ENCODE assay signal across 1 cellular context in the genomic region with DNA sequence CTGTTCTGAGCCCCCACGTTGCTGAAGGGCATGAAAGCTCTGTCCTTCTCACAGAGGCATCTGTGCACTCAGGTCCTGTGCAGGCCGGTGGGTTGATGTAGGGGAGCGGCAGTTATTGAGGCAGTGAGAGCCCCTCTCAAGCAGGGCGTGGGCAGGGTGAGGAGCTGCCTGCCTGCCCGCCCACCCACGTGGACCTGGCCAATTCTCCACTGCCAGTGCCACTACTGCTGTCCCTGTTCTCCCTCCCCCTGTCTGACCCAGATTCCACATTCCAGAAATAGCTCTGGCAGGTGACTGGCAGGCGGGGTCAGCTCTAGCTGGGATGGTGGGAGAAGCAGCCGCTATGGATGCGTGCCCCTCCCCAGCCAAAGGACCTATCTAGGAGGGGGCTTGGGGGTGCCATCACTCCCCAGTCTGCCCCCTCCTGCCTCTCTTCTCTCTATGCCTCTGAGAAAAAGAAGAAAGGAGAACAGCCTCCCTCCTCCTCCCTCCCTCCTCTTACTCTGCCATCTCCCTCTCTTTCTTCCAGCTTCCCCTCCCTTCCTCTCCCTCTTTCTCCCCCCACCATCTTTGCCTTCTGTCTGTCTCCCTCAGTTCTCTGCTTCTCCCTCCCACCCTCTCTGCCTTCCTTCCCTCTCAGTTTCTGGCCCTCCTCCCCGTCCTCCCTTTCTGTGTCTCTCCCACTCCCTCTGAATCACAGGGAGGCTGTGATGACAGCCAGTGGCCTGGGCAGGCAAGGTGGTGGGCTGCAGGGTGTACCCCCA.
TF ChIP-seq lines count a peak whose summit lies in the region.

No MANE protein-coding gene starts in this region.

TF ChIP-seq in HepG2, 621 proteins besides CTCF, POLR2A, EP300 and RAD21 (continued from another document and continues in another):
- TF ChIP-seq ZNF639 (CRISPR knock-in tag; conservative IDR thresholded peaks at IDR 0.05) (no peak), RBM22 (optimal IDR thresholded peaks at IDR 0.05; ENCODE audit: low read length) (no peak), SP5 (CRISPR knock-in tag; IDR thresholded peaks at IDR 0.05; ENCODE audit: borderline replicate concordance, low read depth) (peak; percentile 47; the same call in 1 of the 2 replicates), KAT7 (CRISPR knock-in tag; IDR thresholded peaks at IDR 0.05; ENCODE audit: borderline replicate concordance) (no peak), PBX2 (CRISPR knock-in tag; IDR thresholded peaks at IDR 0.05) (peak; percentile 72), ZNF263 (CRISPR knock-in tag; IDR thresholded peaks at IDR 0.05) (peak; percentile 77), REXO4 (CRISPR knock-in tag; IDR thresholded peaks at IDR 0.05; ENCODE audit: borderline replicate concordance) (no peak), NR2C2 (CRISPR knock-in tag; IDR thresholded peaks at IDR 0.05; ENCODE audit: borderline replicate concordance) (0 out of 2 replicates have a peak, but pooled peaks have one; percentile 30), NCOA1 (CRISPR knock-in tag; IDR thresholded peaks at IDR 0.05) (0 out of 2 replicates have a peak, but pooled peaks have one; percentile 43), TMF1 (CRISPR knock-in tag; IDR thresholded peaks at IDR 0.05; ENCODE audit: low read depth) (no peak), CEBPB (IDR thresholded peaks at IDR 0.05; ENCODE audit: borderline replicate concordance, low read depth, low read length) (no peak), MEF2D (CRISPR knock-in tag; IDR thresholded peaks at IDR 0.05) (peak; percentile 95), SRSF4 (IDR thresholded peaks at IDR 0.05; ENCODE audit: low read depth, low read length, poor library complexity, severe bottlenecking) (no peak), ZKSCAN8 (CRISPR knock-in tag; IDR thresholded peaks at IDR 0.05; ENCODE audit: borderline replicate concordance) (no peak), ARID3A (IDR thresholded peaks at IDR 0.05; ENCODE audit: low read depth, low read length) (no peak), SKIL (CRISPR knock-in tag; IDR thresholded peaks at IDR 0.05; ENCODE audit: borderline replicate concordance) (peak; percentile 44; the same call in 1 of the 2 replicates), MXI1 (IDR thresholded peaks at IDR 0.05; ENCODE audit: borderline replicate concordance, low read depth, low read length) (peak; percentile 83; the same call in 1 of the 3 replicates), HDAC2 (CRISPR knock-in tag; IDR thresholded peaks at IDR 0.05) (peak; percentile 41; the same call in 1 of the 2 replicates), ZNF512B (CRISPR knock-in tag; IDR thresholded peaks at IDR 0.05; ENCODE audit: borderline replicate concordance) (0 out of 2 replicates have a peak, but pooled peaks have one; percentile 16), ZNF441 (CRISPR knock-in tag; IDR thresholded peaks at IDR 0.05; ENCODE audit: borderline replicate concordance) (no peak), SIN3A (IDR thresholded peaks at IDR 0.05; ENCODE audit: borderline replicate concordance, low read depth, low read length) (no peak), ZNF687 (CRISPR knock-in tag; IDR thresholded peaks at IDR 0.05) (peak; percentile 66), ZNF788 (CRISPR knock-in tag; IDR thresholded peaks at IDR 0.05; ENCODE audit: borderline replicate concordance) (no peak), NR2F2 (IDR thresholded peaks at IDR 0.05; ENCODE audit: borderline replicate concordance, low read depth) (no peak)
- TF ChIP-seq, protein P1, sequence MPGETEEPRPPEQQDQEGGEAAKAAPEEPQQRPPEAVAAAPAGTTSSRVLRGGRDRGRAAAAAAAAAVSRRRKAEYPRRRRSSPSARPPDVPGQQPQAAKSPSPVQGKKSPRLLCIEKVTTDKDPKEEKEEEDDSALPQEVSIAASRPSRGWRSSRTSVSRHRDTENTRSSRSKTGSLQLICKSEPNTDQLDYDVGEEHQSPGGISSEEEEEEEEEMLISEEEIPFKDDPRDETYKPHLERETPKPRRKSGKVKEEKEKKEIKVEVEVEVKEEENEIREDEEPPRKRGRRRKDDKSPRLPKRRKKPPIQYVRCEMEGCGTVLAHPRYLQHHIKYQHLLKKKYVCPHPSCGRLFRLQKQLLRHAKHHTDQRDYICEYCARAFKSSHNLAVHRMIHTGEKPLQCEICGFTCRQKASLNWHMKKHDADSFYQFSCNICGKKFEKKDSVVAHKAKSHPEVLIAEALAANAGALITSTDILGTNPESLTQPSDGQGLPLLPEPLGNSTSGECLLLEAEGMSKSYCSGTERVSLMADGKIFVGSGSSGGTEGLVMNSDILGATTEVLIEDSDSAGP (CRISPR knock-in tag; IDR thresholded peaks at IDR 0.05; ENCODE audit: borderline replicate concordance) = peak; percentile 57
- TF ChIP-seq, protein P2, sequence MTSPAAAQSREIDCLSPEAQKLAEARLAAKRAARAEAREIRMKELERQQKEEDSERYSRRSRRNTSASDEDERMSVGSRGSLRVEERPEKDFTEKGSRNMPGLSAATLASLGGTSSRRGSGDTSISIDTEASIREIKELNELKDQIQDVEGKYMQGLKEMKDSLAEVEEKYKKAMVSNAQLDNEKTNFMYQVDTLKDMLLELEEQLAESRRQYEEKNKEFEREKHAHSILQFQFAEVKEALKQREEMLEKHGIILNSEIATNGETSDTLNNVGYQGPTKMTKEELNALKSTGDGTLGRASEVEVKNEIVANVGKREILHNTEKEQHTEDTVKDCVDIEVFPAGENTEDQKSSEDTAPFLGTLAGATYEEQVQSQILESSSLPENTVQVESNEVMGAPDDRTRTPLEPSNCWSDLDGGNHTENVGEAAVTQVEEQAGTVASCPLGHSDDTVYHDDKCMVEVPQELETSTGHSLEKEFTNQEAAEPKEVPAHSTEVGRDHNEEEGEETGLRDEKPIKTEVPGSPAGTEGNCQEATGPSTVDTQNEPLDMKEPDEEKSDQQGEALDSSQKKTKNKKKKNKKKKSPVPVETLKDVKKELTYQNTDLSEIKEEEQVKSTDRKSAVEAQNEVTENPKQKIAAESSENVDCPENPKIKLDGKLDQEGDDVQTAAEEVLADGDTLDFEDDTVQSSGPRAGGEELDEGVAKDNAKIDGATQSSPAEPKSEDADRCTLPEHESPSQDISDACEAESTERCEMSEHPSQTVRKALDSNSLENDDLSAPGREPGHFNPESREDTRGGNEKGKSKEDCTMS (CRISPR knock-in tag; conservative IDR thresholded peaks at IDR 0.05) = no peak
- TF ChIP-seq, protein P3, sequence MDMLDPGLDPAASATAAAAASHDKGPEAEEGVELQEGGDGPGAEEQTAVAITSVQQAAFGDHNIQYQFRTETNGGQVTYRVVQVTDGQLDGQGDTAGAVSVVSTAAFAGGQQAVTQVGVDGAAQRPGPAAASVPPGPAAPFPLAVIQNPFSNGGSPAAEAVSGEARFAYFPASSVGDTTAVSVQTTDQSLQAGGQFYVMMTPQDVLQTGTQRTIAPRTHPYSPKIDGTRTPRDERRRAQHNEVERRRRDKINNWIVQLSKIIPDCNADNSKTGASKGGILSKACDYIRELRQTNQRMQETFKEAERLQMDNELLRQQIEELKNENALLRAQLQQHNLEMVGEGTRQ (IDR thresholded peaks at IDR 0.05; ENCODE audit: low read depth, low read length) = 0 out of 2 replicates have a peak, but pooled peaks have one; percentile 5
- TF ChIP-seq, protein P3 (CRISPR knock-in tag; IDR thresholded peaks at IDR 0.05; ENCODE audit: borderline replicate concordance) = no peak
